In the genomic region with DNA sequence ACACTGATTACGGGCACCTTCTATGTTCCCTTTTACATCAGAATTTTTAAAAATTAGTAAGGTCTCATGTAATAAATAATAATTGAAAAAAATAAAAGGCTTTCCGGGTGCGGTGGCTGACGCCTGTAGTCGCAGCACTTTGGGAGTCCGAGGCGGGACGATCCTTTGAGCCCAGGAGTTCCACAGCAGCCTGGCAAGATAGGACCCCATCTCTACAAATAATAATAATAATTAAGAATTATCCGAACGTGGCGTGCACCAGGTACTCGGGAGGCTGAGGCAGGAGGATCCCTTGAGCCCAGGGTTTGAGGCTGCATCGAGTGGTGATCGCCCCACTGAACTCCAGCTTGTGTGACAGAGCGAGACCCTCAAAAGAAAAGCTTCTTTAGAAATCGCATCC, we compare ENCODE assay signal across 8 cellular contexts. TPM values are rescaled to one million over a fixed set of nuclear protein-coding genes. Genes with fewer than 3 reads are reported as not detected.
DNase-seq lines count a peak whose midpoint lies in the region; ATAC-seq and TF ChIP-seq lines count a peak whose summit lies in the region.

No MANE protein-coding gene starts in this region.

- POLR2A ChIA-PET in T-cell (lab: Charles Lee): interaction anchor here in 1 of 2 donors (0.6 to 1.6 kb wide), 9 partner anchors 46 to 1376 kb away, joined by 3 to 27 read pairs (median 6); partner anchors contain the start of genes DNAJB14, H2AZ1 and TRMT10A

- H3K4me3 Mint-ChIP-seq in T-cell: peak overlapping the region; percentile 78 to 93 (median 83)

- H3K27me3 ChIP-seq in GM06990 (replicated peaks; ENCODE audit: control insufficient read depth, insufficient read depth, low read length) (no peaks in the 10 kb centered on the region), rectal smooth muscle tissue (ENCODE audit: control insufficient read depth, insufficient read depth, low read length) (no peaks in the 10 kb centered on the region)

- DNase-seq in GM06990 (ENCODE audit: extremely low read depth, insufficient read length) (peak; percentile 3), T-cell (peak in 1 of 34 experiments; percentile 0), fibroblast of the aortic adventitia (ENCODE audit: low read depth) (no peak), NCI-H524 (lab: John Stamatoyannopoulos, UW) (no peak), amniotic stem cell (lab: John Stamatoyannopoulos, UW) (no peak)

- H3K36me3 ChIP-seq in GM06990 (ENCODE audit: control insufficient read depth, insufficient read depth, low read length) (no peaks in the 10 kb centered on the region), rectal smooth muscle tissue (ENCODE audit: control insufficient read depth, insufficient read depth, low read length) (no peaks in the 10 kb centered on the region)

- H3K4me1 Mint-ChIP-seq in T-cell: peaks cover 44 to 45% (median 44%) of the 10 kb centered on the region in 3 donors

- peaks cover 9% of the 10 kb centered on the region for H3K36me3 Mint-ChIP-seq in T-cell

- H3K9me3 Mint-ChIP-seq in T-cell: no peaks in the 10 kb centered on the region

- peak overlapping the region; percentile 72 for H3K27ac ChIP-seq in rectal smooth muscle tissue (ENCODE audit: low read depth, low read length)

- ATAC-seq in T-cell (replicated peaks in 1 of 4) (no peak), HG03354 (IDR thresholded peaks at IDR 0.05; ENCODE audit: poor library complexity, severe bottlenecking, unreplicated experiment) (no peak), GM18502 (IDR thresholded peaks at IDR 0.05; ENCODE audit: poor library complexity, unreplicated experiment) (no peak)

- no peak for TF ChIP-seq CTCF in GM06990 (IDR thresholded peaks at IDR 0.05; ENCODE audit: insufficient read depth, low read length, poor library complexity, severe bottlenecking)
- TF ChIP-seq CTCF in fibroblast of the aortic adventitia (IDR thresholded peaks at IDR 0.05; ENCODE audit: insufficient read depth, low read length): no peak

- CTCF ChIA-PET in T-cell (lab: Charles Lee): interaction anchor here in 1 of 2 donors (0.6 to 2.5 kb wide), 10 partner anchors 10 to 1215 kb away, joined by 3 to 33 read pairs (median 5); partner anchors contain the start of genes DNAJB14, H2AZ1 and TRMT10A

- no peaks in the 10 kb centered on the region for H3K27me3 Mint-ChIP-seq in T-cell

- peaks cover 13% of the 10 kb centered on the region for H3K4me1 ChIP-seq in rectal smooth muscle tissue (ENCODE audit: control insufficient read depth, insufficient read depth, low read length)

- H3K27ac Mint-ChIP-seq in T-cell: peak overlapping the region; percentile 87 to 89

- H3K4me3 ChIP-seq in GM06990 (replicated peaks; ENCODE audit: low read depth, low read length): no peak overlapping the region; the same call in 1 of the 2 replicates
- peak overlapping the region; percentile 66 for H3K4me3 ChIP-seq in fibroblast of the aortic adventitia (ENCODE audit: low read depth, low read length)
- peak overlapping the region; percentile 85 for H3K4me3 ChIP-seq in rectal smooth muscle tissue (ENCODE audit: low read length)

- H3K9ac ChIP-seq in rectal smooth muscle tissue (ENCODE audit: low read length): no peak overlapping the region

RNA-seq across cellular contexts. Expression of gene LAMTOR3, which starts 0.8 kb away (rescaled TPM):
- total RNA-seq in T-cell (10 to 100 TPM; 17.5 to 25.0 (median 19.4) TPM), fibroblast of the aortic adventitia (ENCODE audit: low replicate concordance) (11.5 and 69.9 TPM in 2 replicates)

RNA-seq across cellular contexts. Expression of gene DNAJB14, which starts 51.4 kb away (rescaled TPM):
- total RNA-seq in T-cell (10 to 100 TPM; 48.9 to 66.5 (median 61.7) TPM), fibroblast of the aortic adventitia (ENCODE audit: low replicate concordance) (36.8 and 49.1 TPM in 2 replicates)

RNA-seq across cellular contexts. Expression of gene H2AZ1, which starts 55.1 kb away (rescaled TPM):
- 100 to 1,000 TPM in 4 of 5 donors, 10 to 100 TPM in 1; 93.9 to 146 (median 131) TPM for total RNA-seq in T-cell
- 42.3 and 385 TPM in 2 replicates for total RNA-seq in fibroblast of the aortic adventitia (ENCODE audit: low replicate concordance)
